Comparison of ENCODE assay signal across 21 cellular contexts in the genomic region with DNA sequence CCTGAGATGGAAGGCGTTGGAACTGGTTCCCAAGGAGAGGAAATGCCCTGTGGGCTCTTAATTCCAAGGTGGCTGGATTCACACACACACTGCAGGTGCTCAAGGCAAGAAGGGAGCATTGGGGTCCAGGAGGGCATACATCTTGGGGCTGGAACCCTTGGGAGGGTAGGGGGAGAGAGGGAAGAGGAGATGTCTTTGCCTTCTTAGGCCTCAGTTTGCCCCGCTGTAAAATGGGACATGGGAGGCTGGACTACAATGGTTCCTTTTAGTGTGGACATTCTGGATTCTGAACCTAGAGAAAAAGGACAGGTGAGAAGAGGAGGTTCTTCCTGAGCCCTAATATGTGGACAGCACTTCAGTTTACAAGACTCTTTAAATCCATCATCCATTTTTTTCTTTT. TPM values are rescaled to one million over a fixed set of nuclear protein-coding genes. Genes with fewer than 3 reads are reported as not detected.
DNase-seq lines count a peak whose midpoint lies in the region; ATAC-seq, FAIRE-seq and TF ChIP-seq lines count a peak whose summit lies in the region.
"Had no signal": no experiment of that assay in that cellular context is flagged by ENCODE, and none has a peak within 500 bp of the region (broad histone marks: within the 10 kb centered on the region; RNA-seq: fewer than 3 reads in every experiment).

No MANE protein-coding gene starts in this region.

- no peak for FAIRE-seq in H1 (lab: Jason Lieb, UNC)
- no peak for FAIRE-seq in small intestine (lab: Jason Lieb, UNC)
- FAIRE-seq: A549, HepG2 had no signal

- H3K9ac ChIP-seq in H1 (replicated peaks in 1 of 4; ENCODE audit: extremely low read depth in 1 of 4, low read depth in 3 of 4, low read length in 3 of 4): no peak overlapping the region
- no peak overlapping the region for H3K9ac ChIP-seq in neuronal stem cell (ENCODE audit: low read depth, low read length, poor library complexity)

- TF ChIP-seq CTCF in GM23338 (conservative IDR thresholded peaks at IDR 0.05; ENCODE audit: low read depth in 2 of 2) (no peak), WTC11 (IDR thresholded peaks at IDR 0.05) (no peak), H1 (IDR thresholded peaks at IDR 0.05; ENCODE audit: control extremely low read depth in 1 of 3, insufficient read depth in 1 of 3, low read depth in 1 of 3, low read length in 3 of 3) (no peak), suprapubic skin (IDR thresholded peaks at IDR 0.05) (no peak)

- H3K14ac ChIP-seq in H1 (ENCODE audit: insufficient read length): no peak overlapping the region
- H3K14ac ChIP-seq in neuronal stem cell (ENCODE audit: low read length): no peak overlapping the region

- 58% methylated on average over 2 of the region's 2 CpGs; no CpG with 5 or more reads in 1 of the 2 experiments for WGBS in H1 (ENCODE audit: extremely low coverage in 1 of 2, insufficient coverage in 1 of 2, insufficient read length in 1 of 2, insufficient replicate concordance in 2 of 2, low coverage in 1 of 2, low lambda C conversion rate in 2 of 2, missing lambda C conversion rate in 1 of 2), 2 experiments
- no CpG with 5 or more reads among the region's 2 CpGs for WGBS in neuronal stem cell (ENCODE audit: extremely low coverage in 2 of 2, insufficient read length in 2 of 2, insufficient replicate concordance in 1 of 2), 2 donors
- 77 to 85% (median 78%) methylated on average over 2 of the region's 2 CpGs for WGBS in small intestine, 3 donors
- WGBS in suprapubic skin: 59% methylated on average over 2 of the region's 2 CpGs

- H2BK120ac ChIP-seq in H1 (replicated peaks; ENCODE audit: low read depth, low read length): no peak overlapping the region
- H2BK120ac ChIP-seq in neuronal stem cell (ENCODE audit: low read depth, low read length): no peak overlapping the region

- peaks cover 4% of the 10 kb centered on the region; the same call in 2 of the 3 replicates for H3K36me3 Mint-ChIP-seq in GM23338 (ENCODE audit: low read depth)
- H3K36me3 Mint-ChIP-seq in WTC11: no peaks in the 10 kb centered on the region
- no peaks in the 10 kb centered on the region for H3K36me3 Mint-ChIP-seq in T-cell
- H3K36me3 Mint-ChIP-seq: CD4-positive, alpha-beta memory T cell had no signal

- no peak for TF ChIP-seq RAD21 in H1 (IDR thresholded peaks at IDR 0.05 in 1 of 2, conservative IDR thresholded peaks at IDR 0.05 in 1 of 2; ENCODE audit: low read depth in 2 of 2, low read length in 2 of 2)

- TF ChIP-seq EP300 in H1 (IDR thresholded peaks at IDR 0.05; ENCODE audit: borderline replicate concordance in 1 of 2, low read depth in 2 of 2, low read length in 2 of 2) (no peak), suprapubic skin (IDR thresholded peaks at IDR 0.05) (no peak)

- no peaks in the 10 kb centered on the region for H3K27me3 ChIP-seq in GM23338 (ENCODE audit: insufficient read depth)
- no peaks in the 10 kb centered on the region for H3K27me3 ChIP-seq in H1 (replicated peaks in 1 of 4; ENCODE audit: control insufficient read depth in 3 of 4, extremely low read depth in 1 of 4, insufficient read depth in 3 of 4, low read length in 3 of 4)
- no peaks in the 10 kb centered on the region for H3K27me3 ChIP-seq in neuronal stem cell (ENCODE audit: control insufficient read depth in 3 of 3, insufficient read depth in 3 of 3, low read depth in 1 of 3, low read length in 3 of 3)
- peaks cover 0 to 2% of the 10 kb centered on the region in 2 donors for H3K27me3 ChIP-seq in small intestine (ENCODE audit: control insufficient read depth in 2 of 2, insufficient read depth in 2 of 2, low read length in 2 of 2)
- no peaks in the 10 kb centered on the region for H3K27me3 ChIP-seq in suprapubic skin

- peaks cover 45% of the 10 kb centered on the region for H3K4me1 ChIP-seq in GM23338 (ENCODE audit: insufficient read depth)
- peaks cover 3 to 27% (median 9%) of the 10 kb centered on the region in 4 experiments; a peak in 6 of 7 replicates for H3K4me1 ChIP-seq in H1 (replicated peaks in 1 of 4; ENCODE audit: control insufficient read depth in 3 of 4, insufficient read depth in 4 of 4, low read length in 3 of 4)
- H3K4me1 ChIP-seq in neuronal stem cell (ENCODE audit: control insufficient read depth in 2 of 2, insufficient read depth in 1 of 2, low read depth in 1 of 2, low read length in 2 of 2): peaks cover 10 to 13% of the 10 kb centered on the region in 2 donors
- no peaks in the 10 kb centered on the region for H3K4me1 ChIP-seq in small intestine (ENCODE audit: control insufficient read depth in 2 of 2, insufficient read depth in 1 of 2, low read depth in 1 of 2, low read length in 1 of 2)
- peaks cover 24% of the 10 kb centered on the region for H3K4me1 ChIP-seq in suprapubic skin

- H3K4me3 ChIP-seq in GM23338 (no peak overlapping the region), H1 (ENCODE audit: extremely low read depth in 1 of 4, insufficient read depth in 2 of 4, low read depth in 3 of 4, low read length in 4 of 4) (no peak overlapping the region), neuronal stem cell (ENCODE audit: low read length in 2 of 2) (no peak overlapping the region), small intestine (ENCODE audit: low read depth in 1 of 2, low read length in 2 of 2) (no peak overlapping the region), suprapubic skin (no peak overlapping the region)
- H3K4me3 ChIP-seq: A549, PC-9, SK-N-MC had no signal

- H2BK12ac ChIP-seq in H1 (ENCODE audit: low read depth, low read length): peak overlapping the region; percentile 19; the same call in 1 of the 2 replicates
- no peak overlapping the region for H2BK12ac ChIP-seq in neuronal stem cell (ENCODE audit: low read length)

- peaks cover 38% of the 10 kb centered on the region for H3K4me1 Mint-ChIP-seq in GM23338
- H3K4me1 Mint-ChIP-seq in WTC11: peaks cover 68% of the 10 kb centered on the region
- H3K4me1 Mint-ChIP-seq in T-cell: peaks cover 0 to 2% (median 0%) of the 10 kb centered on the region in 3 donors

- H3K27ac ChIP-seq in GM23338 (ENCODE audit: low read depth): peak overlapping the region; percentile 83
- no peak overlapping the region for H3K27ac ChIP-seq in H1 (ENCODE audit: low read depth, low read length)
- no peak overlapping the region for H3K27ac ChIP-seq in neuronal stem cell (replicated peaks; ENCODE audit: low read length)
- no peak overlapping the region for H3K27ac ChIP-seq in small intestine (ENCODE audit: low read depth in 1 of 2, low read length in 1 of 2)
- no peak overlapping the region for H3K27ac ChIP-seq in suprapubic skin
- H3K27ac ChIP-seq: A549, PC-9, RWPE1, SK-N-MC had no signal

- H3K56ac ChIP-seq in H1 (replicated peaks; ENCODE audit: insufficient read length, low read depth, low read length): no peak overlapping the region

- H3K23me2 ChIP-seq in H1 (ENCODE audit: low read depth, low read length): no peaks in the 10 kb centered on the region

- H3K27me3 Mint-ChIP-seq in GM23338 (ENCODE audit: insufficient read depth, low read depth, poor library complexity): peaks cover 4% of the 10 kb centered on the region
- no peaks in the 10 kb centered on the region for H3K27me3 Mint-ChIP-seq in WTC11 (ENCODE audit: low read depth)
- H3K27me3 Mint-ChIP-seq in T-cell: peaks cover 5 to 7% of the 10 kb centered on the region in 2 donors

- no peak overlapping the region for H4K5ac ChIP-seq in H1 (ENCODE audit: insufficient read length, low read depth, low read length)

- H3K9me3 Mint-ChIP-seq in GM23338 (peaks cover 4% of the 10 kb centered on the region), WTC11 (peaks cover 3% of the 10 kb centered on the region; the same call in 1 of the 2 replicates), T-cell (no peaks in the 10 kb centered on the region)
- H3K9me3 Mint-ChIP-seq: CD4-positive, alpha-beta memory T cell had no signal

- TF ChIP-seq POLR2A in H1 (IDR thresholded peaks at IDR 0.05; ENCODE audit: control extremely low read depth in 1 of 2, low read depth in 2 of 2, low read length in 2 of 2) (no peak), suprapubic skin (IDR thresholded peaks at IDR 0.05) (no peak)

- H3K9me3 ChIP-seq in H1 (ENCODE audit: insufficient read depth in 2 of 2, low read depth in 1 of 2, low read length in 1 of 2): no peaks in the 10 kb centered on the region
- H3K9me3 ChIP-seq in neuronal stem cell (replicated peaks in 1 of 2; ENCODE audit: control insufficient read depth in 2 of 2, insufficient read depth in 1 of 2, low read depth in 1 of 2, low read length in 2 of 2): no peaks in the 10 kb centered on the region
- no peaks in the 10 kb centered on the region for H3K9me3 ChIP-seq in small intestine (ENCODE audit: control insufficient read depth, low read depth)
- no peaks in the 10 kb centered on the region for H3K9me3 ChIP-seq in suprapubic skin
- H3K9me3 ChIP-seq: A549, Caco-2 had no signal

- no peak overlapping the region for H2AK5ac ChIP-seq in H1 (ENCODE audit: low read depth, low read length)
- no peak overlapping the region for H2AK5ac ChIP-seq in neuronal stem cell (ENCODE audit: low read depth, low read length)

- H3K79me2 ChIP-seq in GM23338 (replicated peaks; ENCODE audit: insufficient read depth) (no peaks in the 10 kb centered on the region), H1 (ENCODE audit: control insufficient read depth in 1 of 2, insufficient read depth in 2 of 2, low read length in 2 of 2) (no peaks in the 10 kb centered on the region)

- no peak overlapping the region for H2BK5ac ChIP-seq in H1 (ENCODE audit: low read depth, low read length)
- H2BK5ac ChIP-seq in neuronal stem cell (ENCODE audit: low read length): no peak overlapping the region

- H3K4me2 ChIP-seq in GM23338 (peak overlapping the region; percentile 70), H1 (ENCODE audit: insufficient read depth in 1 of 2, low read depth in 2 of 2, low read length in 2 of 2) (peak overlapping the region in 1 of 2 experiments; percentile 46; a peak in 2 of 4 replicates), neuronal stem cell (ENCODE audit: insufficient read depth, low read length, poor library complexity, severe bottlenecking) (no peak overlapping the region)
- H3K4me2 ChIP-seq: A549, PC-9 had no signal

- H3K23ac ChIP-seq in H1 (ENCODE audit: insufficient read length): no peak overlapping the region
- H3K23ac ChIP-seq in neuronal stem cell (ENCODE audit: low read depth, low read length, poor library complexity): no peak overlapping the region

- H2BK15ac ChIP-seq in H1 (ENCODE audit: low read length) (no peak overlapping the region), neuronal stem cell (ENCODE audit: low read length) (no peak overlapping the region)

- H3K18ac ChIP-seq in H1 (ENCODE audit: extremely low read depth, low read length) (no peak overlapping the region), neuronal stem cell (ENCODE audit: low read length) (no peak overlapping the region)

- no peaks in the 10 kb centered on the region for H3K79me1 ChIP-seq in H1 (ENCODE audit: low read depth, low read length)
- no peaks in the 10 kb centered on the region for H3K79me1 ChIP-seq in neuronal stem cell (ENCODE audit: low read depth, low read length)

- H3F3A ChIP-seq in GM23338 (replicated peaks; ENCODE audit: low read depth): peaks cover 6% of the 10 kb centered on the region; the same call in 1 of the 2 replicates

- H3K4ac ChIP-seq in H1 (replicated peaks; ENCODE audit: insufficient read length, low read depth, low read length) (no peak overlapping the region), neuronal stem cell (ENCODE audit: low read length) (no peak overlapping the region)

- CTCF ChIA-PET in WTC11 (lab: Charles Lee): no interaction called here
- CTCF ChIA-PET in H1 (lab: Charles Lee; ENCODE audit: partially characterized antibody): interaction anchor here (0.7 to 1.9 kb wide), 3 partner anchors 10 to 243 kb away, joined by 3 to 5 read pairs (median 4); no protein-coding TSS in a partner anchor
- CTCF ChIA-PET in T-cell (lab: Charles Lee): interaction anchor here in 1 of 2 donors (0.5 kb wide), 1 partner anchor 81 kb away, joined by 4 read pairs; no protein-coding TSS in a partner anchor

- H3K9me2 ChIP-seq in GM23338 (ENCODE audit: insufficient read depth): 0 out of 2 replicates have a peak, but pooled peaks cover 3% of the 10 kb centered on the region

- no peak overlapping the region for H2BK20ac ChIP-seq in H1 (ENCODE audit: low read length)

- H2AFZ ChIP-seq in GM23338 (peak overlapping the region; percentile 82; the same call in 1 of the 2 replicates), H1 (ENCODE audit: low read length) (no peak overlapping the region), neuronal stem cell (ENCODE audit: low read length) (peak overlapping the region; percentile 82)
- H2AFZ ChIP-seq: PC-9 had no signal

- H3K36me3 ChIP-seq in GM23338 (ENCODE audit: insufficient read depth) (no peaks in the 10 kb centered on the region), H1 (ENCODE audit: control insufficient read depth in 2 of 4, insufficient read depth in 4 of 4, low read length in 3 of 4) (no peaks in the 10 kb centered on the region), neuronal stem cell (replicated peaks in 1 of 2; ENCODE audit: control insufficient read depth in 2 of 2, insufficient read depth in 2 of 2, low read length in 2 of 2) (no peaks in the 10 kb centered on the region), small intestine (ENCODE audit: control insufficient read depth in 2 of 2, insufficient read depth in 2 of 2, low read length in 2 of 2) (no peaks in the 10 kb centered on the region), suprapubic skin (no peaks in the 10 kb centered on the region)

- H4K20me1 ChIP-seq in GM23338 (replicated peaks; ENCODE audit: insufficient read depth): no peaks in the 10 kb centered on the region
- no peaks in the 10 kb centered on the region for H4K20me1 ChIP-seq in H1 (replicated peaks in 1 of 2; ENCODE audit: control insufficient read depth in 1 of 2, insufficient read depth in 2 of 2, low read length in 2 of 2)

- H4K8ac ChIP-seq in H1 (ENCODE audit: extremely low read depth, insufficient read depth, low read length): no peak overlapping the region
- H4K8ac ChIP-seq in neuronal stem cell (ENCODE audit: low read depth, low read length): no peak overlapping the region

- no peak for DNase-seq in GM23338 (ENCODE audit: low spot score)
- DNase-seq in WTC11 (ENCODE audit: low spot score): no peak
- DNase-seq in H1 (ENCODE audit: low read depth in 1 of 2, low spot score in 2 of 2): no peak
- no peak for DNase-seq in neuronal stem cell (ENCODE audit: low spot score)
- no peak for DNase-seq in small intestine
- no peak for DNase-seq in T-cell
- DNase-seq in suprapubic skin (ENCODE audit: low spot score in 2 of 2): no peak
- DNase-seq in activated T-cell treated with anti-CD3 and anti-CD28 coated beads, Interleukin-2, amount 50 U/mL, for 1 hour: no peak
- DNase-seq: Caco-2; CD4-positive, alpha-beta memory T cell; KG1; NCI-H1092; NCI-H1436 treated with DMSO at 0.1 percent for 48 hours; NCI-H2029; NCI-H510A; PC-9; SHP77 treated with DMSO at 0.1 percent for 48 hours had no signal

- peak overlapping the region; percentile 12 for H4K91ac ChIP-seq in H1 (replicated peaks; ENCODE audit: insufficient read length, low read length)
- H4K91ac ChIP-seq in neuronal stem cell (ENCODE audit: low read depth, low read length, poor library complexity): no peak overlapping the region

- POLR2A ChIA-PET in WTC11 (lab: Charles Lee) (no interaction called here), H1 (lab: Charles Lee; ENCODE audit: partially characterized antibody) (interaction anchor here (1.3 kb wide), 1 partner anchor 44 kb away, joined by 5 read pairs; a partner anchor contains a TSS), T-cell (lab: Charles Lee) (no interaction called here)

- peak overlapping the region; percentile 57 for H3K27ac Mint-ChIP-seq in GM23338
- peak overlapping the region; percentile 96 for H3K27ac Mint-ChIP-seq in WTC11
- H3K27ac Mint-ChIP-seq in T-cell: no peak overlapping the region
- H3K27ac Mint-ChIP-seq: CD4-positive, alpha-beta memory T cell had no signal

- H3K4me3 Mint-ChIP-seq in GM23338 (no peak overlapping the region), WTC11 (0 out of 2 replicates have a peak overlapping the region, but pooled peaks have one; percentile 32), T-cell (no peak overlapping the region)

- no peak for ATAC-seq in GM23338
- ATAC-seq in WTC11: no peak
- no peak for ATAC-seq in T-cell (replicated peaks in 1 of 4)
- ATAC-seq: A549, HepG2 had no signal

RNA-seq across cellular contexts. Expression of a gene that starts 43.8 kb away (rescaled TPM):
- 308 and 335 TPM in 2 replicates for total RNA-seq in GM23338 (2014; rRNA removed; shearing (Covaris generic))
- polyA plus RNA-seq in GM23338 (2016; fragmentation: Nextera tagmentation; extraction: Ambion mirVana): 1,841 and 2,024 TPM in 2 replicates
- total RNA-seq in WTC11 (2021): 338 to 373 TPM (median 350 TPM) in 3 replicates
- 398 and 422 TPM in 2 replicates for total RNA-seq in H1 (2021; fragmentation: NEBNext Ultra II Directional; extraction: Animal tissue kit (Norgen Biotek cat#: 25700))
- polyA plus RNA-seq in H1 (2011; rRNA removed): 279 and 285 TPM in 2 replicates
- polyA plus RNA-seq in H1 (2011; cell fraction: cytosol; rRNA removed): 386 TPM
- polyA plus RNA-seq in H1 (2011; cell fraction: nucleus; rRNA removed): 172 TPM
- polyA plus RNA-seq in H1 (2012, experiment 1 of 2): 280 to 423 TPM (median 293 TPM) in 4 replicates
- polyA plus RNA-seq in H1 (2012, experiment 2 of 2): 59.7 TPM
- 408 TPM for polyA plus RNA-seq in H1 (2013, experiment 1 of 2)
- polyA plus RNA-seq in H1 (2013, experiment 2 of 2): 425 TPM
- 201 and 209 TPM in 2 replicates for polyA minus RNA-seq in H1 (2011; rRNA and poly(A)+ RNA removed)
- 260 TPM for polyA minus RNA-seq in H1 (2011; cell fraction: cytosol; rRNA and poly(A)+ RNA removed)
- polyA minus RNA-seq in H1 (2011; cell fraction: nucleus; rRNA and poly(A)+ RNA removed): 276 TPM
- 396 TPM for polyA plus RNA-seq in neuronal stem cell (2013, experiment 1 of 2)
- 424 TPM for polyA plus RNA-seq in neuronal stem cell (2013, experiment 2 of 2)
- 1,000 to 10,000 TPM in 2 of 3 donors, 100 to 1,000 TPM in 1; 769 to 1,791 (median 1,073) TPM for polyA plus RNA-seq in small intestine
- total RNA-seq in T-cell: 100 to 1,000 TPM; 642 to 952 (median 674) TPM
- 100 to 1,000 TPM; 258 to 369 (median 300) TPM for total RNA-seq in suprapubic skin

Comparison
In these comparisons a context has a peak if more than half of its experiments do, and no peak if none do; other contexts are left out.
1. H3K27ac Mint-ChIP-seq: peak in GM23338 (single experiment) and WTC11 (single experiment); none in T-cell (0 of 2).